In the genomic region with DNA sequence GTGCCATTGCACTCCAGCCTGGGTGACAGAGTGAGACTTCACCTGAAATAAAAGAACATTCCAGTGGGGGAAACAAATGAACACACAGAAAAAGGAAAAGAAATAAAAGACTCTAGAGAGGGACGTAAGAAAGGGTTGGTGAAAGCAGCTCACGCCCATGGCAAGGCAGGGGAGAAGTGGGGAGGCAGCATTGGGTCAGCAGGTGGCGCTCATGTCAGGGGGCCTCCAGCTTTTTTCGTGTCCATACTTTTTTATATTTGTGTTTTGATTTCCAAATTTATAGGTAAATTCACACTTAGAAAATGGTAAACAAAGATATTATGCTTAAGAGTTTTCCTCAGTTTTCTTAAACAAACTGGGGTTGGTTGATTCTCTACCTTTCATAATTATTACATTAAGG, we compare ENCODE assay signal across 9 cellular contexts. TPM values are rescaled to one million over a fixed set of nuclear protein-coding genes. Genes with fewer than 3 reads are reported as not detected.
A peak's percentile ranks its signal among the peaks of the same experiment; 100 is the strongest.
DNase-seq lines count a peak whose midpoint lies in the region; ATAC-seq and TF ChIP-seq lines count a peak whose summit lies in the region.
"Had no signal": no experiment of that assay in that cellular context is flagged by ENCODE, and none has a peak within 500 bp of the region (broad histone marks: within the 10 kb centered on the region; RNA-seq: fewer than 3 reads in every experiment).

No MANE protein-coding gene starts in this region.

- DNase-seq in NCI-H82 (lab: John Stamatoyannopoulos, UW) (peak; percentile 36), NCI-H82 treated with DMSO at 0.1 percent for 48 hours (lab: John Stamatoyannopoulos, UW; ENCODE audit: unreplicated experiment) (no peak), Peyer's patch (peak in 1 of 3 donors; percentile 24), amniotic epithelial cell (ENCODE audit: low read depth) (peak; percentile 25), kidney glomerular epithelial cell (lab: John Stamatoyannopoulos, UW) (peak; percentile 1)
- DNase-seq in stimulated activated CD8-positive, alpha-beta memory T cell treated with anti-CD3 and anti-CD28 coated beads, Interleukin-7, amount 100 ng/mL, for 48 hours (ENCODE audit: extremely low read depth in 1 of 2, low read depth in 1 of 2) = peak; percentile 4 to 15
- DNase-seq: stimulated activated naive B cell treated with anti-CD40 and anti-IgM and Interleukin-4, amounts not matched to agents 10 μg/mL and 1 μg/mL and 100 μg/mL, for 72 hours had no signal

- H3K36me3 ChIP-seq in Peyer's patch = peaks cover 0 to 98% (median 0%) of the 10 kb centered on the region in 3 donors

- H3K27me3 ChIP-seq in Peyer's patch = no peaks in the 10 kb centered on the region

- no peak overlapping the region for H3K27ac ChIP-seq in Peyer's patch

- no peak for TF ChIP-seq POLR2A in Peyer's patch (IDR thresholded peaks at IDR 0.05)

- ATAC-seq in GM18909 (IDR thresholded peaks at IDR 0.05; ENCODE audit: poor library complexity, unreplicated experiment) (no peak), HG03135 (IDR thresholded peaks at IDR 0.05; ENCODE audit: unreplicated experiment) (no peak)

- no peaks in the 10 kb centered on the region for H3K9me3 ChIP-seq in Peyer's patch

- TF ChIP-seq CTCF in Peyer's patch (IDR thresholded peaks at IDR 0.05) = peak; percentile 14 to 53 (median 30)

- H3K4me1 ChIP-seq in Peyer's patch = no peaks in the 10 kb centered on the region

- no peak overlapping the region for H3K4me3 ChIP-seq in Peyer's patch

RNA-seq across cellular contexts. Expression of gene VPS13D, which starts 45.5 kb away (rescaled TPM):
- 100 to 1,000 TPM in 3 of 4 donors, 10 to 100 TPM in 1; 88.3 to 123 (median 113) TPM for total RNA-seq in Peyer's patch
